13 cellular contexts compared by ENCODE assay signal in genomic region chr6:39330057-39330456, GRCh38. TPM values are rescaled to one million over a fixed set of nuclear protein-coding genes. Genes with fewer than 3 reads are reported as not detected.
DNase-seq lines count a peak whose midpoint lies in the region; ATAC-seq and TF ChIP-seq lines count a peak whose summit lies in the region.
"Had no signal": no experiment of that assay in that cellular context is flagged by ENCODE, and none has a peak within 500 bp of the region (broad histone marks: within the 10 kb centered on the region; RNA-seq: fewer than 3 reads in every experiment).

No MANE protein-coding gene starts in this region.

- no peaks in the 10 kb centered on the region for H3K9me3 ChIP-seq in CD8-positive, alpha-beta memory T cell (ENCODE audit: low read length)
- no peaks in the 10 kb centered on the region for H3K9me3 ChIP-seq in vagina

- intact Hi-C loops in vagina (cut with DNase I), result no loop called here

- H3K4me1 Mint-ChIP-seq in CD8-positive, alpha-beta memory T cell, result no peaks in the 10 kb centered on the region

- no peak overlapping the region for H3K4me3 ChIP-seq in CD8-positive, alpha-beta memory T cell (ENCODE audit: low read length)
- no peak overlapping the region for H3K4me3 ChIP-seq in vagina

- ATAC-seq in GM19023 (IDR thresholded peaks at IDR 0.05; ENCODE audit: unreplicated experiment) (peak; percentile 83), HG02973 (IDR thresholded peaks at IDR 0.05; ENCODE audit: unreplicated experiment) (peak; percentile 81)
- ATAC-seq: Panc1 had no signal

- CTCF ChIA-PET in CD8-positive, alpha-beta memory T cell (lab: Charles Lee), result no interaction called here

- no peaks in the 10 kb centered on the region for H3K36me3 ChIP-seq in CD8-positive, alpha-beta memory T cell (ENCODE audit: insufficient read depth, low read length)
- H3K36me3 ChIP-seq in vagina, result no peaks in the 10 kb centered on the region

- POLR2A ChIA-PET in CD8-positive, alpha-beta memory T cell (lab: Charles Lee), result no interaction called here

- H3K27ac Mint-ChIP-seq in CD8-positive, alpha-beta memory T cell, result no peak overlapping the region

- no peak for TF ChIP-seq CTCF in vagina (IDR thresholded peaks at IDR 0.05)

- peaks cover 5% of the 10 kb centered on the region for H3K27me3 ChIP-seq in CD8-positive, alpha-beta memory T cell (ENCODE audit: insufficient read depth, low read length, poor library complexity, severe bottlenecking)
- H3K27me3 ChIP-seq in vagina, result no peaks in the 10 kb centered on the region

- H3K36me3 Mint-ChIP-seq in CD8-positive, alpha-beta memory T cell, result no peaks in the 10 kb centered on the region
- H3K36me3 Mint-ChIP-seq: IgD-negative memory B cell had no signal

- no peaks in the 10 kb centered on the region for H3K4me1 ChIP-seq in CD8-positive, alpha-beta memory T cell (ENCODE audit: insufficient read depth, low read length)
- no peaks in the 10 kb centered on the region for H3K4me1 ChIP-seq in vagina

- H3K27me3 Mint-ChIP-seq in CD8-positive, alpha-beta memory T cell, result peaks cover 27 to 53% of the 10 kb centered on the region in 2 donors

- no peaks in the 10 kb centered on the region for H3K9me3 Mint-ChIP-seq in CD8-positive, alpha-beta memory T cell

- TF ChIP-seq POLR2A in vagina (IDR thresholded peaks at IDR 0.05), result no peak

- H3K4me3 Mint-ChIP-seq in CD8-positive, alpha-beta memory T cell, result no peak overlapping the region

- no peak overlapping the region for H3K27ac ChIP-seq in CD8-positive, alpha-beta memory T cell (ENCODE audit: low read depth, low read length)
- H3K27ac ChIP-seq in vagina, result no peak overlapping the region
- H3K27ac ChIP-seq: C4-2B had no signal

- DNase-seq in AML-193 (lab: John Stamatoyannopoulos, UW) (peak; percentile 57 to 73), NOMO-1 treated with DMSO at 0.1 percent for 48 hours (lab: John Stamatoyannopoulos, UW; ENCODE audit: unreplicated experiment) (peak; percentile 88), vagina (ENCODE audit: extremely low spot score in 2 of 2) (no peak)
- DNase-seq in stimulated activated naive CD4-positive, alpha-beta T cell treated with Interleukin-2 at 50 U/mL for 16 hours (lab: John Stamatoyannopoulos, UW), result no peak
- DNase-seq in CD8-positive, alpha-beta memory T cell, result no peak
- DNase-seq in activated CD4-positive, alpha-beta T cell treated with anti-CD3 and anti-CD28 coated beads, Interleukin-2, amount 50 U/mL, for 1 hour, result no peak
- DNase-seq: foreskin melanocyte; stimulated activated naive CD4-positive, alpha-beta T cell had no signal

RNA-seq across cellular contexts. Expression of gene KCNK16, which starts 7.6 kb away (rescaled TPM):
- not detected for total RNA-seq in CD8-positive, alpha-beta memory T cell
- not detected for polyA plus RNA-seq in CD8-positive, alpha-beta memory T cell
- total RNA-seq in vagina, result not detected
- polyA plus RNA-seq: IgD-negative memory B cell had no signal

RNA-seq across cellular contexts. Expression of gene KCNK17, which starts 15.8 kb away (rescaled TPM):
- not detected for total RNA-seq in CD8-positive, alpha-beta memory T cell
- not detected for polyA plus RNA-seq in CD8-positive, alpha-beta memory T cell
- not detected for total RNA-seq in vagina
- polyA plus RNA-seq: IgD-negative memory B cell had no signal

Comparison
In these comparisons a context has a peak if more than half of its experiments do, and no peak if none do; other contexts are left out.
1. DNase-seq: peak in AML-193 (2 of 2) and NOMO-1 treated with DMSO at 0.1 percent for 48 hours (single experiment); none in stimulated activated naive CD4-positive, alpha-beta T cell treated with Interleukin-2 at 50 U/mL for 16 hours (single experiment), CD8-positive, alpha-beta memory T cell (0 of 5), vagina (0 of 2) and activated CD4-positive, alpha-beta T cell treated with anti-CD3 and anti-CD28 coated beads, Interleukin-2, amount 50 U/mL, for 1 hour (single experiment).